In the genomic region with DNA sequence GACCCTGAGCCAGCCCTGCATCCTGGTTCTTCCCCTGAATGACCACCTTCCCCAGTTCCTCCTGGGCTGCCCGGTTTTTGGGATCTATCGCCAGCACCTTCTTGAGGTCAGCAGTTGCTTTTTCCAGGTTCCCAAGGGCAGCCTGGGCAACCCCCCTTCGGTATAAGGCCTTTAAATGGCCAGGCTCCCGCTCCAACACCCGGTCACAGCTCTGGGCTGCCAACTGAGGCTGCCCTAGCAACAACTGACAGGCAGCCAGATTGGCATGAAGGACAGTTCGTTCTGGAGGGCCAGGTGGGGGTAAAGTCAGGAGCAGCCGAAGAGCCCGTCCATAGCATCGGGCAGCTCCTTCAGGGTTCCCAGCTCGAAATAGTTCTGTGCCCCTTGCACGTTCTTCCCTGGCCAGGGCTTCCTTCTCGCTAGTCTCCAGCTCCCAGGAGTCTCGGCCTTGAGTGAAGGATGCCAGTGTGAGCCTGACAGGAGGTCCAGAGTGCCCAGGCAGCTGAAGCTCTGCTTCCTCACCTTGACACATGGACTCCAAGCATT, we compare ENCODE assay signal across 8 cellular contexts. TPM values are rescaled to one million over a fixed set of nuclear protein-coding genes. Genes with fewer than 3 reads are reported as not detected.
DNase-seq lines count a peak whose midpoint lies in the region; ATAC-seq, FAIRE-seq and TF ChIP-seq lines count a peak whose summit lies in the region.

No MANE protein-coding gene starts in this region.

- peaks cover 0 to 3% (median 0%) of the 10 kb centered on the region in 7 donors for H3K9me3 Mint-ChIP-seq in CD4-positive, CD25-positive, alpha-beta regulatory T cell

- H4K20me1 ChIP-seq in PC-3 (ENCODE audit: low read length) (no peaks in the 10 kb centered on the region), endothelial cell of umbilical vein (replicated peaks; ENCODE audit: control insufficient read depth, extremely low read depth, insufficient read depth, low read length) (no peaks in the 10 kb centered on the region)

- peak overlapping the region in 2 of 3 donors; percentile 98 to 99 for H3K27ac Mint-ChIP-seq in CD4-positive, CD25-positive, alpha-beta regulatory T cell

- POLR2A ChIA-PET in PC-3 (lab: Charles Lee; ENCODE audit: unreplicated experiment), result interaction anchor here (0.5 to 3.1 kb wide), 5 partner anchors 13 to 155 kb away, joined by 3 to 24 read pairs (median 7); a partner anchor contains a TSS
- POLR2A ChIA-PET in endothelial cell of umbilical vein (lab: Charles Lee), result interaction anchor here (0.6 to 1.1 kb wide), 3 partner anchors 48 to 94 kb away, joined by 4 read pairs; no protein-coding TSS in a partner anchor

- peak overlapping the region; percentile 89 to 100 (median 98) for H3K4me3 Mint-ChIP-seq in CD4-positive, CD25-positive, alpha-beta regulatory T cell

- H4K8ac ChIP-seq in neuronal stem cell (ENCODE audit: low read depth, low read length), result no peak overlapping the region

- no peak overlapping the region for H3K14ac ChIP-seq in neuronal stem cell (ENCODE audit: low read length)

- no peak overlapping the region for H2BK120ac ChIP-seq in neuronal stem cell (ENCODE audit: low read depth, low read length)

- H2BK5ac ChIP-seq in neuronal stem cell (ENCODE audit: low read length), result no peak overlapping the region

- TF ChIP-seq CTCF in PC-3 (conservative IDR thresholded peaks at IDR 0.05; ENCODE audit: low read depth, low read length) (no peak), endothelial cell of umbilical vein (IDR thresholded peaks at IDR 0.05; ENCODE audit: extremely low read depth in 1 of 2, insufficient read depth in 1 of 2, low read depth in 1 of 2, low read length in 2 of 2) (no peak)

- ATAC-seq in CD4-positive, CD25-positive, alpha-beta regulatory T cell (ENCODE audit: low read depth in 2 of 2), result no peak
- ATAC-seq in PC-3, result no peak
- ATAC-seq in GM18870 (IDR thresholded peaks at IDR 0.05; ENCODE audit: unreplicated experiment), result no peak

- H2BK15ac ChIP-seq in neuronal stem cell (ENCODE audit: low read length), result peak overlapping the region; percentile 88

- FAIRE-seq in endothelial cell of umbilical vein (lab: Jason Lieb, UNC), result no peak

- H3K4ac ChIP-seq in neuronal stem cell (ENCODE audit: low read length), result no peak overlapping the region

- no peak for TF ChIP-seq POLR2A in endothelial cell of umbilical vein (IDR thresholded peaks at IDR 0.05; ENCODE audit: low read depth, low read length)

- no peaks in the 10 kb centered on the region for H3K9me1 ChIP-seq in endothelial cell of umbilical vein (replicated peaks; ENCODE audit: control insufficient read depth, extremely low read depth, insufficient read depth, low read length)

- H3K27me3 ChIP-seq in CD4-positive, CD25-positive, alpha-beta regulatory T cell (ENCODE audit: control insufficient read depth, insufficient read depth, low read length), result no peaks in the 10 kb centered on the region
- no peaks in the 10 kb centered on the region for H3K27me3 ChIP-seq in PC-3 (ENCODE audit: low read length)
- no peaks in the 10 kb centered on the region for H3K27me3 ChIP-seq in endothelial cell of umbilical vein (ENCODE audit: control insufficient read depth in 2 of 2, insufficient read depth in 2 of 2, low read length in 2 of 2)
- no peaks in the 10 kb centered on the region for H3K27me3 ChIP-seq in neuronal stem cell (ENCODE audit: control insufficient read depth in 3 of 3, insufficient read depth in 3 of 3, low read depth in 1 of 3, low read length in 3 of 3)

- H2AK5ac ChIP-seq in neuronal stem cell (ENCODE audit: low read depth, low read length), result peak overlapping the region; percentile 83

- no peaks in the 10 kb centered on the region for H3F3A ChIP-seq in PC-3 (ENCODE audit: low read length, unreplicated experiment)

- BruUV-seq in PC-3 (replicated peaks; lab: Mats Ljungman, UMichigan) (TSS peak; percentile 65), endothelial cell of umbilical vein (replicated peaks; lab: Mats Ljungman, UMichigan) (no TSS peak)

- peaks cover 7% of the 10 kb centered on the region for H3K79me1 ChIP-seq in neuronal stem cell (ENCODE audit: low read depth, low read length)

- H3K4me2 ChIP-seq in PC-3 (ENCODE audit: low read length) (peak overlapping the region; percentile 90), endothelial cell of umbilical vein (ENCODE audit: insufficient read depth, low read length) (peak overlapping the region; percentile 95), neuronal stem cell (ENCODE audit: insufficient read depth, low read length, poor library complexity, severe bottlenecking) (no peak overlapping the region)

- no peak overlapping the region for H3K23ac ChIP-seq in neuronal stem cell (ENCODE audit: low read depth, low read length, poor library complexity)

- H3K36me3 Mint-ChIP-seq in CD4-positive, CD25-positive, alpha-beta regulatory T cell, result peaks cover 27% of the 10 kb centered on the region

- H3K79me2 ChIP-seq in PC-3 (ENCODE audit: low read length) (peaks cover 38% of the 10 kb centered on the region), endothelial cell of umbilical vein (ENCODE audit: control insufficient read depth, insufficient read depth, low read length) (peaks cover 11% of the 10 kb centered on the region)

- no peak overlapping the region for H4K91ac ChIP-seq in neuronal stem cell (ENCODE audit: low read depth, low read length, poor library complexity)

- H2AFZ ChIP-seq in PC-3 (ENCODE audit: low read length) (peak overlapping the region; percentile 34; the same call in 1 of the 2 replicates), endothelial cell of umbilical vein (ENCODE audit: low read depth, low read length) (no peak overlapping the region), neuronal stem cell (ENCODE audit: low read length) (no peak overlapping the region)

- peaks cover 24% of the 10 kb centered on the region for H3K36me3 ChIP-seq in CD4-positive, CD25-positive, alpha-beta regulatory T cell (ENCODE audit: control insufficient read depth, insufficient read depth, low read length)
- H3K36me3 ChIP-seq in PC-3 (ENCODE audit: low read depth, low read length) (no peaks in the 10 kb centered on the region), endothelial cell of umbilical vein (ENCODE audit: control insufficient read depth in 2 of 2, extremely low read depth in 1 of 2, insufficient read depth in 2 of 2, low read length in 2 of 2) (peaks cover 3 to 15% of the 10 kb centered on the region in 2 experiments), neuronal stem cell (replicated peaks in 1 of 2; ENCODE audit: control insufficient read depth in 2 of 2, insufficient read depth in 2 of 2, low read length in 2 of 2) (peaks cover 12 to 29% of the 10 kb centered on the region in 2 donors)

- H2BK12ac ChIP-seq in neuronal stem cell (ENCODE audit: low read length), result no peak overlapping the region

- peaks cover 29% of the 10 kb centered on the region for H3K4me1 ChIP-seq in CD4-positive, CD25-positive, alpha-beta regulatory T cell (ENCODE audit: control insufficient read depth, insufficient read depth, low read length, poor library complexity, severe bottlenecking)
- H3K4me1 ChIP-seq in PC-3 (ENCODE audit: insufficient read depth, low read length) (peaks cover 25% of the 10 kb centered on the region), endothelial cell of umbilical vein (ENCODE audit: control insufficient read depth, extremely low read depth, insufficient read depth, low read length) (peaks cover 20% of the 10 kb centered on the region), neuronal stem cell (ENCODE audit: control insufficient read depth in 2 of 2, insufficient read depth in 1 of 2, low read depth in 1 of 2, low read length in 2 of 2) (peaks cover 11 to 18% of the 10 kb centered on the region in 2 donors)

- dilution Hi-C loops in endothelial cell of umbilical vein (cut with MboI; ENCODE audit: extremely low pct_ligation_motif_present, low sequenced_read_pairs), result no loop called here

- no peaks in the 10 kb centered on the region for H3K9me2 ChIP-seq in PC-3 (replicated peaks; ENCODE audit: low read length)

- CTCF ChIA-PET in PC-3 (lab: Charles Lee), result interaction anchor here (1.4 to 1.6 kb wide), 2 partner anchors 10 to 26 kb away, joined by 4 to 5 read pairs; no protein-coding TSS in a partner anchor
- CTCF ChIA-PET in endothelial cell of umbilical vein (lab: Charles Lee), result interaction anchor here (0.8 to 3.5 kb wide), 5 partner anchors 10 to 67 kb away, joined by 3 to 17 read pairs (median 4); a partner anchor contains a TSS

- no peak overlapping the region for H3K18ac ChIP-seq in neuronal stem cell (ENCODE audit: low read length)

- peaks cover 15% of the 10 kb centered on the region for H3K27me3 Mint-ChIP-seq in CD4-positive, CD25-positive, alpha-beta regulatory T cell

- intact Hi-C loops in PC-3 (cut with micrococcal nuclease) (loop anchor here (1.0 to 2.0 kb wide), 2 partner anchors 14 to 66 kb away; no protein-coding TSS in a partner anchor), endothelial cell of umbilical vein (cut with micrococcal nuclease) (loop anchor here (1.0 kb wide), 2 partner anchors 61 to 126 kb away; a partner anchor contains a TSS)

- peak overlapping the region; percentile 84 for H3K9ac ChIP-seq in PC-3 (ENCODE audit: low read length)
- H3K9ac ChIP-seq in endothelial cell of umbilical vein (replicated peaks; ENCODE audit: extremely low read depth, insufficient read depth, low read length), result no peak overlapping the region
- no peak overlapping the region for H3K9ac ChIP-seq in neuronal stem cell (ENCODE audit: low read depth, low read length, poor library complexity)

- peak overlapping the region; percentile 53 for H3K27ac ChIP-seq in CD4-positive, CD25-positive, alpha-beta regulatory T cell (ENCODE audit: insufficient read depth, low read length, poor library complexity, severe bottlenecking)
- H3K27ac ChIP-seq in PC-3 (ENCODE audit: low read length) (no peak overlapping the region), endothelial cell of umbilical vein (ENCODE audit: insufficient read depth, low read depth, low read length) (peak overlapping the region; percentile 13), neuronal stem cell (replicated peaks; ENCODE audit: low read length) (no peak overlapping the region)

- peak overlapping the region; percentile 58 for H3K4me3 ChIP-seq in CD4-positive, CD25-positive, alpha-beta regulatory T cell (ENCODE audit: low read depth, low read length)
- H3K4me3 ChIP-seq in PC-3 (ENCODE audit: low read length) (peak overlapping the region; percentile 90), endothelial cell of umbilical vein (replicated peaks in 1 of 3; ENCODE audit: insufficient read depth in 1 of 3, low read depth in 1 of 3, low read length in 3 of 3) (no peak overlapping the region), neuronal stem cell (ENCODE audit: low read length in 2 of 2) (peak overlapping the region in 1 of 2 donors; percentile 64)

- peaks cover 10 to 53% (median 37%) of the 10 kb centered on the region in 4 donors for H3K4me1 Mint-ChIP-seq in CD4-positive, CD25-positive, alpha-beta regulatory T cell

- WGBS in neuronal stem cell (ENCODE audit: extremely low coverage in 2 of 2, insufficient read length in 2 of 2, insufficient replicate concordance in 1 of 2), 2 donors, result no CpG with 5 or more reads among the region's 13 CpGs

- H3K9me3 ChIP-seq in CD4-positive, CD25-positive, alpha-beta regulatory T cell (ENCODE audit: control insufficient read depth in 2 of 2, low read length in 2 of 2), result no peaks in the 10 kb centered on the region
- H3K9me3 ChIP-seq in PC-3 (ENCODE audit: low read length), result no peaks in the 10 kb centered on the region
- no peaks in the 10 kb centered on the region for H3K9me3 ChIP-seq in endothelial cell of umbilical vein (replicated peaks; ENCODE audit: control insufficient read depth, insufficient read depth, low read length)
- H3K9me3 ChIP-seq in neuronal stem cell (replicated peaks in 1 of 2; ENCODE audit: control insufficient read depth in 2 of 2, insufficient read depth in 1 of 2, low read depth in 1 of 2, low read length in 2 of 2), result no peaks in the 10 kb centered on the region

- no peak for DNase-seq in CD4-positive, CD25-positive, alpha-beta regulatory T cell
- DNase-seq in PC-3, result no peak
- DNase-seq in endothelial cell of umbilical vein (ENCODE audit: low read depth, low spot score), result no peak
- DNase-seq in neuronal stem cell (ENCODE audit: low spot score), result no peak
- DNase-seq in D341Med (ENCODE audit: low spot score), result no peak
- no peak for DNase-seq in HCEC 1CT
- no peak for DNase-seq in COLO668 (lab: John Stamatoyannopoulos, UW; ENCODE audit: unreplicated experiment)

RNA-seq across cellular contexts. Expression of a gene that starts 0.8 kb away (rescaled TPM):
- total RNA-seq in CD4-positive, CD25-positive, alpha-beta regulatory T cell, result 117 TPM
- polyA plus RNA-seq in CD4-positive, CD25-positive, alpha-beta regulatory T cell, result 10 to 100 TPM; 20.0 to 27.7 (median 24.2) TPM
- 33.4 and 35.7 TPM in 2 replicates for total RNA-seq in PC-3 (2014; rRNA removed)
- total RNA-seq in endothelial cell of umbilical vein, result 102 and 106 TPM in 2 replicates
- polyA plus RNA-seq in endothelial cell of umbilical vein, result 113 and 115 TPM in 2 replicates
- polyA plus RNA-seq in endothelial cell of umbilical vein (2011; cell fraction: cytosol; rRNA removed), result 72.2 and 73.7 TPM in 2 replicates
- 173 and 238 TPM in 2 replicates for polyA plus RNA-seq in endothelial cell of umbilical vein (2011; cell fraction: nucleus; rRNA removed)
- polyA plus RNA-seq in endothelial cell of umbilical vein (2012), result 72.4 and 90.6 TPM in 2 replicates
- 87.7 and 103 TPM in 2 replicates for polyA minus RNA-seq in endothelial cell of umbilical vein
- polyA minus RNA-seq in endothelial cell of umbilical vein (2011; cell fraction: cytosol; rRNA and poly(A)+ RNA removed), result 19.0 TPM
- polyA minus RNA-seq in endothelial cell of umbilical vein (2011; cell fraction: nucleus; rRNA and poly(A)+ RNA removed), result 72.4 and 80.5 TPM in 2 replicates
- polyA plus RNA-seq in neuronal stem cell (2013, experiment 1 of 2), result 43.3 TPM
- 41.6 TPM for polyA plus RNA-seq in neuronal stem cell (2013, experiment 2 of 2)

RNA-seq across cellular contexts. Expression of a gene that starts 1.3 kb away (rescaled TPM):
- total RNA-seq in CD4-positive, CD25-positive, alpha-beta regulatory T cell, result 1.5 TPM
- 1 to 10 TPM; 1.2 to 1.5 (median 1.4) TPM for polyA plus RNA-seq in CD4-positive, CD25-positive, alpha-beta regulatory T cell
- total RNA-seq in PC-3 (2014; rRNA removed), result 12.6 and 16.4 TPM in 2 replicates
- total RNA-seq in endothelial cell of umbilical vein, result 5.2 and 6.0 TPM in 2 replicates
- polyA plus RNA-seq in endothelial cell of umbilical vein, result 3.4 and 3.5 TPM in 2 replicates
- 3.8 and 4.4 TPM in 2 replicates for polyA plus RNA-seq in endothelial cell of umbilical vein (2011; cell fraction: cytosol; rRNA removed)
- 2.7 and 3.0 TPM in 2 replicates for polyA plus RNA-seq in endothelial cell of umbilical vein (2011; cell fraction: nucleus; rRNA removed)
- 3.3 and 4.7 TPM in 2 replicates for polyA plus RNA-seq in endothelial cell of umbilical vein (2012)
- polyA minus RNA-seq in endothelial cell of umbilical vein, result 1.7 and 3.2 TPM in 2 replicates
- 1.4 TPM for polyA minus RNA-seq in endothelial cell of umbilical vein (2011; cell fraction: cytosol; rRNA and poly(A)+ RNA removed)
- 1.2 TPM in 2 replicates for polyA minus RNA-seq in endothelial cell of umbilical vein (2011; cell fraction: nucleus; rRNA and poly(A)+ RNA removed)
- 6.4 TPM for polyA plus RNA-seq in neuronal stem cell (2013, experiment 1 of 2)
- polyA plus RNA-seq in neuronal stem cell (2013, experiment 2 of 2), result 5.8 TPM

RNA-seq across cellular contexts. Expression of a gene that starts 19.7 kb away (rescaled TPM):
- 11.2 TPM for total RNA-seq in CD4-positive, CD25-positive, alpha-beta regulatory T cell
- polyA plus RNA-seq in CD4-positive, CD25-positive, alpha-beta regulatory T cell, result under 1 TPM in 2 of 4 donors, not detected in 2; 0.15 to 0.46 TPM
- 2.9 and 3.3 TPM in 2 replicates for total RNA-seq in PC-3 (2014; rRNA removed)
- 2.7 and 3.2 TPM in 2 replicates for total RNA-seq in endothelial cell of umbilical vein
- 0.24 and 0.47 TPM in 2 replicates for polyA plus RNA-seq in endothelial cell of umbilical vein
- 0.04 and 0.28 TPM in 2 replicates for polyA plus RNA-seq in endothelial cell of umbilical vein (2011; cell fraction: cytosol; rRNA removed)
- 2.3 and 2.4 TPM in 2 replicates for polyA plus RNA-seq in endothelial cell of umbilical vein (2011; cell fraction: nucleus; rRNA removed)
- 0.05 and 0.14 TPM in 2 replicates for polyA plus RNA-seq in endothelial cell of umbilical vein (2012)
- polyA minus RNA-seq in endothelial cell of umbilical vein, result 0.57 and 0.95 TPM in 2 replicates
- 1.1 TPM for polyA minus RNA-seq in endothelial cell of umbilical vein (2011; cell fraction: cytosol; rRNA and poly(A)+ RNA removed)
- 2.9 and 3.7 TPM in 2 replicates for polyA minus RNA-seq in endothelial cell of umbilical vein (2011; cell fraction: nucleus; rRNA and poly(A)+ RNA removed)
- polyA plus RNA-seq in neuronal stem cell (2013, experiment 1 of 2), result 4.0 TPM
- 3.8 TPM for polyA plus RNA-seq in neuronal stem cell (2013, experiment 2 of 2)

RNA-seq across cellular contexts. Expression of a gene that starts 22.9 kb away (rescaled TPM):
- 0.39 TPM for total RNA-seq in CD4-positive, CD25-positive, alpha-beta regulatory T cell
- polyA plus RNA-seq in CD4-positive, CD25-positive, alpha-beta regulatory T cell, result under 1 TPM in 3 of 4 donors, not detected in 1; 0.13 to 0.55 (median 0.18) TPM
- total RNA-seq in PC-3 (2014; rRNA removed) (1.5 TPM in 1 of 2 replicates, not detected in the other), endothelial cell of umbilical vein (0.76 and 1.3 TPM in 2 replicates)
- polyA plus RNA-seq in endothelial cell of umbilical vein, result 0.38 and 0.55 TPM in 2 replicates
- 0.13 and 0.28 TPM in 2 replicates for polyA plus RNA-seq in endothelial cell of umbilical vein (2011; cell fraction: cytosol; rRNA removed)
- polyA plus RNA-seq in endothelial cell of umbilical vein (2011; cell fraction: nucleus; rRNA removed), result 1.1 and 1.3 TPM in 2 replicates
- polyA plus RNA-seq in endothelial cell of umbilical vein (2012), result 0.58 and 1.1 TPM in 2 replicates
- polyA minus RNA-seq in endothelial cell of umbilical vein, result 0.11 TPM in 1 of 2 replicates, not detected in the other
- not detected for polyA minus RNA-seq in endothelial cell of umbilical vein (2011; cell fraction: cytosol; rRNA and poly(A)+ RNA removed)
- polyA minus RNA-seq in endothelial cell of umbilical vein (2011; cell fraction: nucleus; rRNA and poly(A)+ RNA removed), result 0.24 TPM in 1 of 2 replicates, not detected in the other
- 6.4 TPM for polyA plus RNA-seq in neuronal stem cell (2013, experiment 1 of 2)
- 6.2 TPM for polyA plus RNA-seq in neuronal stem cell (2013, experiment 2 of 2)

RNA-seq across cellular contexts. Expression of a gene that starts 25.1 kb away (rescaled TPM):
- 4.8 TPM for total RNA-seq in CD4-positive, CD25-positive, alpha-beta regulatory T cell
- polyA plus RNA-seq in CD4-positive, CD25-positive, alpha-beta regulatory T cell, result 1 to 10 TPM; 3.1 to 6.2 (median 5.4) TPM
- total RNA-seq in PC-3 (2014; rRNA removed), result 16.6 and 30.8 TPM in 2 replicates
- 27.2 and 27.6 TPM in 2 replicates for total RNA-seq in endothelial cell of umbilical vein
- polyA plus RNA-seq in endothelial cell of umbilical vein, result 44.6 and 47.3 TPM in 2 replicates
- 27.2 and 31.8 TPM in 2 replicates for polyA plus RNA-seq in endothelial cell of umbilical vein (2011; cell fraction: cytosol; rRNA removed)
- 64.0 and 71.2 TPM in 2 replicates for polyA plus RNA-seq in endothelial cell of umbilical vein (2011; cell fraction: nucleus; rRNA removed)
- 18.1 and 18.9 TPM in 2 replicates for polyA plus RNA-seq in endothelial cell of umbilical vein (2012)
- polyA minus RNA-seq in endothelial cell of umbilical vein, result 34.7 and 48.9 TPM in 2 replicates
- polyA minus RNA-seq in endothelial cell of umbilical vein (2011; cell fraction: cytosol; rRNA and poly(A)+ RNA removed), result 26.2 TPM
- 20.8 and 23.4 TPM in 2 replicates for polyA minus RNA-seq in endothelial cell of umbilical vein (2011; cell fraction: nucleus; rRNA and poly(A)+ RNA removed)
- polyA plus RNA-seq in neuronal stem cell (2013, experiment 1 of 2), result 32.3 TPM
- 31.7 TPM for polyA plus RNA-seq in neuronal stem cell (2013, experiment 2 of 2)

Comparison
In these comparisons a context has a peak if more than half of its experiments do, and no peak if none do; other contexts are left out.
1. H3K27ac ChIP-seq: peak in CD4-positive, CD25-positive, alpha-beta regulatory T cell (single experiment) and endothelial cell of umbilical vein (single experiment); none in PC-3 (single experiment) and neuronal stem cell (single experiment).
2. H3K4me3 ChIP-seq: peak in CD4-positive, CD25-positive, alpha-beta regulatory T cell (single experiment) and PC-3 (single experiment); none in endothelial cell of umbilical vein (0 of 3).